Comparison of ENCODE assay signal across 2 cellular contexts in genomic region chr9:68749579-68750159, GRCh38.
A peak's percentile ranks its signal among the peaks of the same experiment; 100 is the strongest.
TF ChIP-seq lines count a peak whose summit lies in the region.

No MANE protein-coding gene starts in this region.

TF ChIP-seq in HepG2, 621 proteins besides CTCF, POLR2A, EP300 and RAD21:
- TF ChIP-seq ZMYM3 (CRISPR knock-in tag; IDR thresholded peaks at IDR 0.05) (peak; percentile 29; the same call in 1 of the 2 replicates), HDAC6 (IDR thresholded peaks at IDR 0.05; ENCODE audit: low read depth, low read length) (no peak), ZNF652 (CRISPR knock-in tag; IDR thresholded peaks at IDR 0.05; ENCODE audit: borderline replicate concordance, low read depth) (peak; percentile 70), CEBPB (IDR thresholded peaks at IDR 0.05; ENCODE audit: borderline replicate concordance, low read depth, low read length) (0 out of 2 replicates have a peak, but pooled peaks have one; percentile 1), ARID3A (IDR thresholded peaks at IDR 0.05; ENCODE audit: low read depth, low read length) (no peak), TFDP2 (CRISPR knock-in tag; IDR thresholded peaks at IDR 0.05) (no peak), ZNF768 (CRISPR knock-in tag; IDR thresholded peaks at IDR 0.05) (peak; percentile 83; the same call in 1 of the 2 replicates), AKAP8 (CRISPR knock-in tag; IDR thresholded peaks at IDR 0.05) (no peak), GABPA (IDR thresholded peaks at IDR 0.05; ENCODE audit: low read depth, low read length) (no peak), GABPA (CRISPR knock-in tag; IDR thresholded peaks at IDR 0.05; ENCODE audit: low read depth) (no peak)
TF ChIP-seq in HepG2: peak in this region for 4.

TF ChIP-seq in H1, 55 proteins besides CTCF, POLR2A, EP300 and RAD21:
- TF ChIP-seq KDM1A (IDR thresholded peaks at IDR 0.05; ENCODE audit: borderline replicate concordance, low read length) (peak; percentile 47; the same call in 1 of the 2 replicates), HDAC2 (IDR thresholded peaks at IDR 0.05; ENCODE audit: borderline replicate concordance in 1 of 2, low read depth in 2 of 2, low read length in 2 of 2) (peak in 1 of 2 experiments; percentile 39; a peak in 1 of 4 replicates), RXRA (IDR thresholded peaks at IDR 0.05; ENCODE audit: insufficient read depth, low read depth, low read length) (no peak), USF2 (IDR thresholded peaks at IDR 0.05; ENCODE audit: low read length) (no peak)
